Comparison of ENCODE assay signal across 1 cellular context in the genomic region with DNA sequence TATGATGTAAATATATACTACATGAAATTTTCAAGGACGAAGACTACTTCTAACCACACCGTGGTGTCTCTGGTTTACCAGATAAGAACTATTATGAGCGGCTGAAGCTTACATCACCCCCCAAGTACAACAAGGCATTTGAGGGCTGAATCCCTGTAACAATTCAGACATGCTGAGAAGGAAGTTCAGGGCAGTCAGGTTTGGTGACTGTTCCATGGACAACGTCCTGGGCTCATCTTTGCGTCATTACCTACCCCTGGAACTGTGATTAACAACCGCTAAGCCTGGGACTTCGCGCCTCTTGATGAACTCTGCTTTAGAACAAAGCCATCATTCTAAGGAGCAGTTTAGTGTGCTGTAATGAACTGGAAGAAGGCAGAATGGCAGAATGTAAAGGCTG.
TF ChIP-seq lines count a peak whose summit lies in the region.

No MANE protein-coding gene starts in this region.

TF ChIP-seq in IMR-90, 13 proteins besides CTCF, POLR2A, EP300 and RAD21:
- no peak for TF ChIP-seq SMC3 (IDR thresholded peaks at IDR 0.05; ENCODE audit: low read depth, low read length)
- no peak for TF ChIP-seq CEBPB (IDR thresholded peaks at IDR 0.05; ENCODE audit: low read depth, low read length)
- TF ChIP-seq MAZ (IDR thresholded peaks at IDR 0.05; ENCODE audit: borderline replicate concordance, low read depth, low read length), result no peak
- no peak for TF ChIP-seq NFE2L2 (IDR thresholded peaks at IDR 0.05; ENCODE audit: low read depth, low read length)
- no peak for TF ChIP-seq CHD1 (IDR thresholded peaks at IDR 0.05; ENCODE audit: low read depth, low read length)
- no peak for TF ChIP-seq RFX5 (IDR thresholded peaks at IDR 0.05; ENCODE audit: low read depth, low read length)
- TF ChIP-seq FOS (IDR thresholded peaks at IDR 0.05; ENCODE audit: low read depth, low read length), result no peak
- no peak for TF ChIP-seq MAFK (IDR thresholded peaks at IDR 0.05; ENCODE audit: low read depth, low read length)
- no peak for TF ChIP-seq BHLHE40 (IDR thresholded peaks at IDR 0.05; ENCODE audit: low read depth, low read length)
- no peak for TF ChIP-seq RCOR1 (IDR thresholded peaks at IDR 0.05; ENCODE audit: insufficient replicate concordance, low read length)
- no peak for TF ChIP-seq MXI1 (IDR thresholded peaks at IDR 0.05; ENCODE audit: borderline replicate concordance, low read depth, low read length)
- TF ChIP-seq, protein P1, sequence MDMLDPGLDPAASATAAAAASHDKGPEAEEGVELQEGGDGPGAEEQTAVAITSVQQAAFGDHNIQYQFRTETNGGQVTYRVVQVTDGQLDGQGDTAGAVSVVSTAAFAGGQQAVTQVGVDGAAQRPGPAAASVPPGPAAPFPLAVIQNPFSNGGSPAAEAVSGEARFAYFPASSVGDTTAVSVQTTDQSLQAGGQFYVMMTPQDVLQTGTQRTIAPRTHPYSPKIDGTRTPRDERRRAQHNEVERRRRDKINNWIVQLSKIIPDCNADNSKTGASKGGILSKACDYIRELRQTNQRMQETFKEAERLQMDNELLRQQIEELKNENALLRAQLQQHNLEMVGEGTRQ (IDR thresholded peaks at IDR 0.05; ENCODE audit: low read depth, low read length), result no peak
- TF ChIP-seq, protein P2, sequence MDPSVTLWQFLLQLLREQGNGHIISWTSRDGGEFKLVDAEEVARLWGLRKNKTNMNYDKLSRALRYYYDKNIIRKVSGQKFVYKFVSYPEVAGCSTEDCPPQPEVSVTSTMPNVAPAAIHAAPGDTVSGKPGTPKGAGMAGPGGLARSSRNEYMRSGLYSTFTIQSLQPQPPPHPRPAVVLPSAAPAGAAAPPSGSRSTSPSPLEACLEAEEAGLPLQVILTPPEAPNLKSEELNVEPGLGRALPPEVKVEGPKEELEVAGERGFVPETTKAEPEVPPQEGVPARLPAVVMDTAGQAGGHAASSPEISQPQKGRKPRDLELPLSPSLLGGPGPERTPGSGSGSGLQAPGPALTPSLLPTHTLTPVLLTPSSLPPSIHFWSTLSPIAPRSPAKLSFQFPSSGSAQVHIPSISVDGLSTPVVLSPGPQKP (IDR thresholded peaks at IDR 0.05; ENCODE audit: borderline replicate concordance, low read depth, low read length), result no peak
